In genomic region chr7:31253486-31253885, GRCh38 we compare ENCODE assay signal across 24 cellular contexts.
"Had no signal": no experiment of that assay in that cellular context is flagged by ENCODE, and none has a peak within 500 bp of the region (broad histone marks: within the 10 kb centered on the region; RNA-seq: fewer than 3 reads in every experiment).

No MANE protein-coding gene starts in this region.

- H3K36me3 ChIP-seq: colonic mucosa, esophagus muscularis mucosa, gastroesophageal sphincter, heart left ventricle, prostate gland, right atrium auricular region, suprapubic skin, transverse colon, upper lobe of right lung, vagina had no signal

- H3K27ac Mint-ChIP-seq: dendritic cell treated with granulocyte-macrophage colony-stimulating factor and Interleukin-4, amounts not matched to agents 40 ng/mL and 50 ng/mL, for 4 days; naive thymus-derived CD8-positive, alpha-beta T cell; nephron progenitor cell; stimulated activated naive B cell treated with anti-CD40 and anti-IgM and Interleukin-4, amounts not matched to agents 10 μg/mL and 1 μg/mL and 100 μg/mL, for 72 hours; stimulated activated naive CD8-positive, alpha-beta T cell treated with anti-CD3 and anti-CD28 coated beads, Interleukin-15, Interleukin-2, amounts not matched to agents 100 ng/mL and 50 ng/mL, for 24 hours had no signal

- H3K4me3 Mint-ChIP-seq: dendritic cell treated with granulocyte-macrophage colony-stimulating factor and Interleukin-4, amounts not matched to agents 40 ng/mL and 50 ng/mL, for 4 days; naive thymus-derived CD8-positive, alpha-beta T cell; nephron progenitor cell; stimulated activated naive B cell treated with anti-CD40 and anti-IgM and Interleukin-4, amounts not matched to agents 10 μg/mL and 1 μg/mL and 100 μg/mL, for 72 hours; stimulated activated naive CD8-positive, alpha-beta T cell treated with anti-CD3 and anti-CD28 coated beads, Interleukin-15, Interleukin-2, amounts not matched to agents 100 ng/mL and 50 ng/mL, for 24 hours had no signal

- H3K9me3 ChIP-seq: colonic mucosa, esophagus muscularis mucosa, gastroesophageal sphincter, heart left ventricle, prostate gland, right atrium auricular region, suprapubic skin, transverse colon, upper lobe of right lung, vagina had no signal

- H3K4me1 ChIP-seq: colonic mucosa, esophagus muscularis mucosa, gastroesophageal sphincter, heart left ventricle, prostate gland, right atrium auricular region, suprapubic skin, transverse colon, upper lobe of right lung, vagina had no signal

- H3K79me2 ChIP-seq: hepatocyte had no signal

- H3K4me1 Mint-ChIP-seq: naive thymus-derived CD8-positive, alpha-beta T cell; nephron progenitor cell; stimulated activated naive B cell treated with anti-CD40 and anti-IgM and Interleukin-4, amounts not matched to agents 10 μg/mL and 1 μg/mL and 100 μg/mL, for 72 hours had no signal

- H3K4me2 ChIP-seq: hepatocyte had no signal

- H3K4me3 ChIP-seq: colonic mucosa, esophagus muscularis mucosa, gastroesophageal sphincter, heart left ventricle, hepatocyte, prostate gland, right atrium auricular region, suprapubic skin, transverse colon, upper lobe of right lung, vagina had no signal

- H3K9me3 Mint-ChIP-seq: dendritic cell treated with granulocyte-macrophage colony-stimulating factor and Interleukin-4, amounts not matched to agents 40 ng/mL and 50 ng/mL, for 4 days; naive thymus-derived CD8-positive, alpha-beta T cell; nephron progenitor cell; stimulated activated naive CD8-positive, alpha-beta T cell treated with anti-CD3 and anti-CD28 coated beads, Interleukin-15, Interleukin-2, amounts not matched to agents 100 ng/mL and 50 ng/mL, for 24 hours had no signal

- H3K36me3 Mint-ChIP-seq: naive thymus-derived CD8-positive, alpha-beta T cell; stimulated activated naive B cell treated with anti-CD40 and anti-IgM and Interleukin-4, amounts not matched to agents 10 μg/mL and 1 μg/mL and 100 μg/mL, for 72 hours had no signal

- H3K27me3 ChIP-seq: colonic mucosa, right atrium auricular region, suprapubic skin, transverse colon, upper lobe of right lung, vagina had no signal

- DNase-seq: colonic mucosa; effector CD8-positive, alpha-beta T cell; foreskin keratinocyte; heart left ventricle; kidney; mesenchymal stem cell; naive thymus-derived CD8-positive, alpha-beta T cell; nephron progenitor cell; nucleus accumbens; stimulated activated CD4-positive, alpha-beta T cell treated with anti-CD3 and anti-CD28 coated beads, Interleukin-2, amount 100 ng/mL, for 48 hours; stimulated activated naive B cell treated with anti-CD40 and anti-IgM and Interleukin-4, amounts not matched to agents 10 μg/mL and 1 μg/mL and 100 μg/mL, for 72 hours; transverse colon; upper lobe of right lung had no signal

- H3K27ac ChIP-seq: colonic mucosa, esophagus muscularis mucosa, foreskin keratinocyte, gastroesophageal sphincter, heart left ventricle, hepatocyte, prostate gland, right atrium auricular region, suprapubic skin, transverse colon, upper lobe of right lung, vagina had no signal

- H3K27me3 Mint-ChIP-seq: stimulated activated naive B cell treated with anti-CD40 and anti-IgM and Interleukin-4, amounts not matched to agents 10 μg/mL and 1 μg/mL and 100 μg/mL, for 72 hours had no signal

- H2AFZ ChIP-seq: hepatocyte had no signal

- ATAC-seq: foreskin keratinocyte; gastroesophageal sphincter; heart left ventricle; left lobe of liver; naive thymus-derived CD8-positive, alpha-beta T cell; sciatic nerve; stimulated activated naive B cell treated with anti-CD40 and anti-IgM and Interleukin-4, amounts not matched to agents 10 μg/mL and 1 μg/mL and 100 μg/mL, for 72 hours; upper lobe of right lung had no signal
